ENCODE assay signal across 19 cellular contexts in genomic region chr5:168327451-168327850, GRCh38. TPM values are rescaled to one million over a fixed set of nuclear protein-coding genes. Genes with fewer than 3 reads are reported as not detected.
"Had no signal": no experiment of that assay in that cellular context is flagged by ENCODE, and none has a peak within 500 bp of the region (broad histone marks: within the 10 kb centered on the region; RNA-seq: fewer than 3 reads in every experiment).

No MANE protein-coding gene starts in this region.

- H3K4me3 Mint-ChIP-seq: activated CD4-positive, alpha-beta T cell treated with anti-CD3 and anti-CD28 coated beads, Interleukin-2, amount 10 ng/mL, durations not matched to agents 7 days and 5 days; activated naive CD4-positive, alpha-beta T cell treated with anti-CD3 and anti-CD28 coated beads, Interleukin-2, amount 10 ng/mL, durations not matched to agents 7 days and 5 days; activated T-helper 17 cell treated with anti-CD3 and anti-CD28 coated beads, Interleukin-2, amount 50 U/mL, for 72 hours; naive thymus-derived CD4-positive, alpha-beta T cell had no signal

- H3K4me1 ChIP-seq: ascending aorta, heart right ventricle, right atrium auricular region had no signal

- H3K36me3 Mint-ChIP-seq: activated naive CD4-positive, alpha-beta T cell treated with anti-CD3 and anti-CD28 coated beads, Interleukin-2, amount 10 ng/mL, durations not matched to agents 7 days and 5 days; naive thymus-derived CD4-positive, alpha-beta T cell had no signal

- H3K27me3 ChIP-seq: ascending aorta, gastroesophageal sphincter, right atrium auricular region, transverse colon had no signal

- H3K27ac Mint-ChIP-seq: activated CD4-positive, alpha-beta T cell treated with anti-CD3 and anti-CD28 coated beads, Interleukin-2, amount 10 ng/mL, durations not matched to agents 7 days and 5 days; activated naive CD4-positive, alpha-beta T cell treated with anti-CD3 and anti-CD28 coated beads, Interleukin-2, amount 10 ng/mL, durations not matched to agents 7 days and 5 days; activated T-helper 17 cell treated with anti-CD3 and anti-CD28 coated beads, Interleukin-2, amount 50 U/mL, for 72 hours; naive thymus-derived CD4-positive, alpha-beta T cell had no signal

- H3K9me3 ChIP-seq: ascending aorta, gastroesophageal sphincter, heart right ventricle, mucosa of descending colon, neutrophil, right atrium auricular region, transverse colon had no signal

- H3K36me3 ChIP-seq: ascending aorta, gastroesophageal sphincter, heart right ventricle, neutrophil, right atrium auricular region, transverse colon had no signal

- H3K27me3 Mint-ChIP-seq: activated T-helper 17 cell treated with anti-CD3 and anti-CD28 coated beads, Interleukin-2, amount 50 U/mL, for 72 hours had no signal

- H3K4me3 ChIP-seq: ascending aorta, gastroesophageal sphincter, mucosa of descending colon, right atrium auricular region, transverse colon had no signal

- H3K27ac ChIP-seq: ascending aorta, gastroesophageal sphincter, heart right ventricle, neutrophil, right atrium auricular region had no signal

- H3K4me1 Mint-ChIP-seq: activated CD4-positive, alpha-beta T cell treated with anti-CD3 and anti-CD28 coated beads, Interleukin-2, amount 10 ng/mL, durations not matched to agents 7 days and 5 days; activated naive CD4-positive, alpha-beta T cell treated with anti-CD3 and anti-CD28 coated beads, Interleukin-2, amount 10 ng/mL, durations not matched to agents 7 days and 5 days; activated T-helper 17 cell treated with anti-CD3 and anti-CD28 coated beads, Interleukin-2, amount 50 U/mL, for 72 hours had no signal

- DNase-seq: activated CD4-positive, alpha-beta T cell treated with anti-CD3 and anti-CD28 coated beads, Interleukin-2, amount 10 ng/mL, durations not matched to agents 7 days and 5 days; activated CD8-positive, alpha-beta memory T cell treated with anti-CD3 and anti-CD28 coated beads for 24 hours; activated naive CD4-positive, alpha-beta T cell treated with anti-CD3 and anti-CD28 coated beads, Interleukin-2, amount 10 ng/mL, durations not matched to agents 7 days and 5 days; activated T-cell treated with anti-CD3 and anti-CD28 coated beads for 4 hours; erythroblast; heart right ventricle; mucosa of descending colon; naive thymus-derived CD4-positive, alpha-beta T cell; posterior cingulate gyrus; stimulated activated CD4-positive, alpha-beta T cell treated with anti-CD3 and anti-CD28 coated beads, Interleukin-15, amount 100 ng/mL, for 24 hours; stimulated activated CD4-positive, alpha-beta T cell treated with anti-CD3 and anti-CD28 coated beads, Interleukin-4, amount 100 ng/mL, for 24 hours; stimulated activated naive CD4-positive, alpha-beta T cell treated with Interleukin-2 at 50 U/mL for 16 hours; transverse colon had no signal

- H3K9me3 Mint-ChIP-seq: activated CD4-positive, alpha-beta T cell treated with anti-CD3 and anti-CD28 coated beads, Interleukin-2, amount 10 ng/mL, durations not matched to agents 7 days and 5 days; activated naive CD4-positive, alpha-beta T cell treated with anti-CD3 and anti-CD28 coated beads, Interleukin-2, amount 10 ng/mL, durations not matched to agents 7 days and 5 days; activated T-helper 17 cell treated with anti-CD3 and anti-CD28 coated beads, Interleukin-2, amount 50 U/mL, for 72 hours had no signal

RNA-seq across cellular contexts. Expression of gene WWC1, which starts 36.0 kb away (rescaled TPM):
- total RNA-seq: ascending aorta; T-helper 2 cell treated with Interferon-gamma antibody and Interleukin-4, amounts not matched to agents 100 ng/mL and 5 ng/mL, for 36 hours had no signal
